ENCODE assay signal across 1 cellular context in the genomic region with DNA sequence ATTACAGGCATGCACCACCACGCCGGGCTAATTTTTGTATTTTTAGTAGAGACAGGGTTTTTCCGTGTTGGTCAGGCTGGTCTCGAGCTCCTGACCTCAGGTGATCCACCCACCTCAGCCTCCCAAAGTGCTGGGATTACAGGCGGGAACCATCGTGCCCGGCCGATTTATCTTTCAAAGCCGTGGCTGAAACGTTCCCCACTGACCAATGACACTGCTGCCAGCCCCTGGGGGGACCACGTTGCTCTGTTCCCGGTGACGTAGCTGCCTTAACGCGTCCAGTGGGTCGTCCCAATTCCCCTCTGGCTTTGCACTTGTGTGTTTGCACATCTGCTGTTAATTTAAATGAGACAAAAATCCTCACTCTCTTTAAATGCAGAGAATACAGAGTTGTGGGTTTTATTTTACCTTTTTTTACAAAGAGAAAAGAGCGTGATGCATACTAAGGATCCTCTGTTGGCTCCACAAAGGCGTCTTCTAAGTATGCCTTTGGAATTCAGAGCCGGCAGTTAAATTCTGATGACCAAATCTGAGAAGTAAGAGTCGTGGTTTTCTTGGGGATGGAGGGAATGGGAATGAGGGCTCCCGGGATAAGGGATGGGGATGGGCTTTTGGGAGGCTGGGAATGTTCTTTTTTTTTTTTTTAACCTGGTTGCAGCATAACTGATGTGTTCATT.
TF ChIP-seq lines count a peak whose summit lies in the region.

No MANE protein-coding gene starts in this region.

TF ChIP-seq in GM23338, 12 proteins besides CTCF, POLR2A, EP300 and RAD21 (continued from another document):
- TF ChIP-seq, protein P1, sequence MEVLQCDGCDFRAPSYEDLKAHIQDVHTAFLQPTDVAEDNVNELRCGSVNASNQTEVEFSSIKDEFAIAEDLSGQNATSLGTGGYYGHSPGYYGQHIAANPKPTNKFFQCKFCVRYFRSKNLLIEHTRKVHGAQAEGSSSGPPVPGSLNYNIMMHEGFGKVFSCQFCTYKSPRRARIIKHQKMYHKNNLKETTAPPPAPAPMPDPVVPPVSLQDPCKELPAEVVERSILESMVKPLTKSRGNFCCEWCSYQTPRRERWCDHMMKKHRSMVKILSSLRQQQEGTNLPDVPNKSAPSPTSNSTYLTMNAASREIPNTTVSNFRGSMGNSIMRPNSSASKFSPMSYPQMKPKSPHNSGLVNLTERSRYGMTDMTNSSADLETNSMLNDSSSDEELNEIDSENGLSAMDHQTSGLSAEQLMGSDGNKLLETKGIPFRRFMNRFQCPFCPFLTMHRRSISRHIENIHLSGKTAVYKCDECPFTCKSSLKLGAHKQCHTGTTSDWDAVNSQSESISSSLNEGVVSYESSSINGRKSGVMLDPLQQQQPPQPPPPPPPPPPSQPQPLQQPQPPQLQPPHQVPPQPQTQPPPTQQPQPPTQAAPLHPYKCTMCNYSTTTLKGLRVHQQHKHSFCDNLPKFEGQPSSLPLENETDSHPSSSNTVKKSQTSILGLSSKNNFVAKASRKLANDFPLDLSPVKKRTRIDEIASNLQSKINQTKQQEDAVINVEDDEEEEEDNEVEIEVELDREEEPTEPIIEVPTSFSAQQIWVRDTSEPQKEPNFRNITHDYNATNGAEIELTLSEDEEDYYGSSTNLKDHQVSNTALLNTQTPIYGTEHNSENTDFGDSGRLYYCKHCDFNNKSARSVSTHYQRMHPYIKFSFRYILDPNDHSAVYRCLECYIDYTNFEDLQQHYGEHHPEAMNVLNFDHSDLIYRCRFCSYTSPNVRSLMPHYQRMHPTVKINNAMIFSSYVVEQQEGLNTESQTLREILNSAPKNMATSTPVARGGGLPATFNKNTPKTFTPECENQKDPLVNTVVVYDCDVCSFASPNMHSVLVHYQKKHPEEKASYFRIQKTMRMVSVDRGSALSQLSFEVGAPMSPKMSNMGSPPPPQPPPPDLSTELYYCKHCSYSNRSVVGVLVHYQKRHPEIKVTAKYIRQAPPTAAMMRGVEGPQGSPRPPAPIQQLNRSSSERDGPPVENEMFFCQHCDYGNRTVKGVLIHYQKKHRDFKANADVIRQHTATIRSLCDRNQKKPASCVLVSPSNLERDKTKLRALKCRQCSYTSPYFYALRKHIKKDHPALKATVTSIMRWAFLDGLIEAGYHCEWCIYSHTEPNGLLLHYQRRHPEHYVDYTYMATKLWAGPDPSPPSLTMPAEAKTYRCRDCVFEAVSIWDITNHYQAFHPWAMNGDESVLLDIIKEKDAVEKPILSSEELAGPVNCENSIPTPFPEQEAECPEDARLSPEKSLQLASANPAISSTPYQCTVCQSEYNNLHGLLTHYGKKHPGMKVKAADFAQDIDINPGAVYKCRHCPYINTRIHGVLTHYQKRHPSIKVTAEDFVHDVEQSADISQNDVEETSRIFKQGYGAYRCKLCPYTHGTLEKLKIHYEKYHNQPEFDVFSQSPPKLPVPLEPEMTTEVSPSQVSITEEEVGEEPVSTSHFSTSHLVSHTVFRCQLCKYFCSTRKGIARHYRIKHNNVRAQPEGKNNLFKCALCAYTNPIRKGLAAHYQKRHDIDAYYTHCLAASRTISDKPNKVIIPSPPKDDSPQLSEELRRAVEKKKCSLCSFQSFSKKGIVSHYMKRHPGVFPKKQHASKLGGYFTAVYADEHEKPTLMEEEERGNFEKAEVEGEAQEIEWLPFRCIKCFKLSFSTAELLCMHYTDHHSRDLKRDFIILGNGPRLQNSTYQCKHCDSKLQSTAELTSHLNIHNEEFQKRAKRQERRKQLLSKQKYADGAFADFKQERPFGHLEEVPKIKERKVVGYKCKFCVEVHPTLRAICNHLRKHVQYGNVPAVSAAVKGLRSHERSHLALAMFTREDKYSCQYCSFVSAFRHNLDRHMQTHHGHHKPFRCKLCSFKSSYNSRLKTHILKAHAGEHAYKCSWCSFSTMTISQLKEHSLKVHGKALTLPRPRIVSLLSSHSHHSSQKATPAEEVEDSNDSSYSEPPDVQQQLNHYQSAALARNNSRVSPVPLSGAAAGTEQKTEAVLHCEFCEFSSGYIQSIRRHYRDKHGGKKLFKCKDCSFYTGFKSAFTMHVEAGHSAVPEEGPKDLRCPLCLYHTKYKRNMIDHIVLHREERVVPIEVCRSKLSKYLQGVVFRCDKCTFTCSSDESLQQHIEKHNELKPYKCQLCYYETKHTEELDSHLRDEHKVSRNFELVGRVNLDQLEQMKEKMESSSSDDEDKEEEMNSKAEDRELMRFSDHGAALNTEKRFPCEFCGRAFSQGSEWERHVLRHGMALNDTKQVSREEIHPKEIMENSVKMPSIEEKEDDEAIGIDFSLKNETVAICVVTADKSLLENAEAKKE (CRISPR knock-in tag; IDR thresholded peaks at IDR 0.05): no peak
- no peak for TF ChIP-seq CREB1 (CRISPR knock-in tag; IDR thresholded peaks at IDR 0.05; ENCODE audit: low read depth)
- TF ChIP-seq STAT1 (IDR thresholded peaks at IDR 0.05; ENCODE audit: unreplicated experiment): no peak
- TF ChIP-seq, protein P2, sequence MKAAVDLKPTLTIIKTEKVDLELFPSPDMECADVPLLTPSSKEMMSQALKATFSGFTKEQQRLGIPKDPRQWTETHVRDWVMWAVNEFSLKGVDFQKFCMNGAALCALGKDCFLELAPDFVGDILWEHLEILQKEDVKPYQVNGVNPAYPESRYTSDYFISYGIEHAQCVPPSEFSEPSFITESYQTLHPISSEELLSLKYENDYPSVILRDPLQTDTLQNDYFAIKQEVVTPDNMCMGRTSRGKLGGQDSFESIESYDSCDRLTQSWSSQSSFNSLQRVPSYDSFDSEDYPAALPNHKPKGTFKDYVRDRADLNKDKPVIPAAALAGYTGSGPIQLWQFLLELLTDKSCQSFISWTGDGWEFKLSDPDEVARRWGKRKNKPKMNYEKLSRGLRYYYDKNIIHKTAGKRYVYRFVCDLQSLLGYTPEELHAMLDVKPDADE (IDR thresholded peaks at IDR 0.05): no peak
- no peak for TF ChIP-seq JUNB (IDR thresholded peaks at IDR 0.05; ENCODE audit: unreplicated experiment)
- TF ChIP-seq ZNF331 (CRISPR knock-in tag; IDR thresholded peaks at IDR 0.05; ENCODE audit: low read depth): no peak
- TF ChIP-seq, protein P3, sequence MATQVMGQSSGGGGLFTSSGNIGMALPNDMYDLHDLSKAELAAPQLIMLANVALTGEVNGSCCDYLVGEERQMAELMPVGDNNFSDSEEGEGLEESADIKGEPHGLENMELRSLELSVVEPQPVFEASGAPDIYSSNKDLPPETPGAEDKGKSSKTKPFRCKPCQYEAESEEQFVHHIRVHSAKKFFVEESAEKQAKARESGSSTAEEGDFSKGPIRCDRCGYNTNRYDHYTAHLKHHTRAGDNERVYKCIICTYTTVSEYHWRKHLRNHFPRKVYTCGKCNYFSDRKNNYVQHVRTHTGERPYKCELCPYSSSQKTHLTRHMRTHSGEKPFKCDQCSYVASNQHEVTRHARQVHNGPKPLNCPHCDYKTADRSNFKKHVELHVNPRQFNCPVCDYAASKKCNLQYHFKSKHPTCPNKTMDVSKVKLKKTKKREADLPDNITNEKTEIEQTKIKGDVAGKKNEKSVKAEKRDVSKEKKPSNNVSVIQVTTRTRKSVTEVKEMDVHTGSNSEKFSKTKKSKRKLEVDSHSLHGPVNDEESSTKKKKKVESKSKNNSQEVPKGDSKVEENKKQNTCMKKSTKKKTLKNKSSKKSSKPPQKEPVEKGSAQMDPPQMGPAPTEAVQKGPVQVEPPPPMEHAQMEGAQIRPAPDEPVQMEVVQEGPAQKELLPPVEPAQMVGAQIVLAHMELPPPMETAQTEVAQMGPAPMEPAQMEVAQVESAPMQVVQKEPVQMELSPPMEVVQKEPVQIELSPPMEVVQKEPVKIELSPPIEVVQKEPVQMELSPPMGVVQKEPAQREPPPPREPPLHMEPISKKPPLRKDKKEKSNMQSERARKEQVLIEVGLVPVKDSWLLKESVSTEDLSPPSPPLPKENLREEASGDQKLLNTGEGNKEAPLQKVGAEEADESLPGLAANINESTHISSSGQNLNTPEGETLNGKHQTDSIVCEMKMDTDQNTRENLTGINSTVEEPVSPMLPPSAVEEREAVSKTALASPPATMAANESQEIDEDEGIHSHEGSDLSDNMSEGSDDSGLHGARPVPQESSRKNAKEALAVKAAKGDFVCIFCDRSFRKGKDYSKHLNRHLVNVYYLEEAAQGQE (IDR thresholded peaks at IDR 0.05; ENCODE audit: unreplicated experiment): no peak
